In the genomic region with DNA sequence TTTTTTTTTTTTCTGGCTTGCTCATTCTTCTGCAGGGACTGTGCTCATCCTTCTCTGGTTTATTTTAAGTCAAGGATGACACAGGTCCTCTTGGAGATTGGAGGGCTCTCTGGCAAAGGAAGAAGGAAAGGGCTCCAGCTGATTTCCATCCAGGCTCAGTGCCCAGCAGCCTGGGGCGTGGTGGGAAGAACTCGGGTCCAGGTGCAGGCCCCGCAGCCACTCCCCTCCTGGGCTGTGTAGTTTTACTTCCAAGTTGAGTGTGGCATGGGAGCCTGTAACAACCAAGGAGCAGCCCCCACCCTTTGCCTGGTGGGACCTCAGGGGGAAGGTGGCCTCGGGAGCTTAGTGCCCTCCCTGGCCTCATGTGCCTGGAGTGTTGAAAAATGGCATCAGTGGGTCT, we compare ENCODE assay signal across 1 cellular context.
TF ChIP-seq lines count a peak whose summit lies in the region.

No MANE protein-coding gene starts in this region.

TF ChIP-seq in H1, 55 proteins besides CTCF, POLR2A, EP300 and RAD21:
- TF ChIP-seq RBBP5 (IDR thresholded peaks at IDR 0.05; ENCODE audit: borderline replicate concordance, low read depth, low read length) (no peak), CBX8 (IDR thresholded peaks at IDR 0.05; ENCODE audit: borderline replicate concordance, low read depth, low read length) (no peak), POU5F1 (IDR thresholded peaks at IDR 0.05; ENCODE audit: low read depth, low read length) (no peak), ZNF274 (IDR thresholded peaks at IDR 0.05; ENCODE audit: borderline replicate concordance, extremely low read depth, low read length) (no peak), SAP30 (IDR thresholded peaks at IDR 0.05; ENCODE audit: insufficient read depth, insufficient replicate concordance, low read length) (no peak), SP2 (IDR thresholded peaks at IDR 0.05; ENCODE audit: low read length) (no peak), CTBP2 (IDR thresholded peaks at IDR 0.05; ENCODE audit: borderline replicate concordance, insufficient read depth, insufficient read length, low read length) (no peak), SIX5 (IDR thresholded peaks at IDR 0.05; ENCODE audit: low read depth, low read length) (no peak), JUN (IDR thresholded peaks at IDR 0.05; ENCODE audit: low read depth, low read length) (no peak), SUZ12 (IDR thresholded peaks at IDR 0.05; ENCODE audit: low read length) (no peak), HDAC6 (IDR thresholded peaks at IDR 0.05; ENCODE audit: low read depth, low read length) (no peak), TCF12 (IDR thresholded peaks at IDR 0.05; ENCODE audit: low read depth, low read length) (no peak), FOSL1 (IDR thresholded peaks at IDR 0.05; ENCODE audit: insufficient read depth, low read depth, low read length) (no peak)
- TF ChIP-seq, protein P1, sequence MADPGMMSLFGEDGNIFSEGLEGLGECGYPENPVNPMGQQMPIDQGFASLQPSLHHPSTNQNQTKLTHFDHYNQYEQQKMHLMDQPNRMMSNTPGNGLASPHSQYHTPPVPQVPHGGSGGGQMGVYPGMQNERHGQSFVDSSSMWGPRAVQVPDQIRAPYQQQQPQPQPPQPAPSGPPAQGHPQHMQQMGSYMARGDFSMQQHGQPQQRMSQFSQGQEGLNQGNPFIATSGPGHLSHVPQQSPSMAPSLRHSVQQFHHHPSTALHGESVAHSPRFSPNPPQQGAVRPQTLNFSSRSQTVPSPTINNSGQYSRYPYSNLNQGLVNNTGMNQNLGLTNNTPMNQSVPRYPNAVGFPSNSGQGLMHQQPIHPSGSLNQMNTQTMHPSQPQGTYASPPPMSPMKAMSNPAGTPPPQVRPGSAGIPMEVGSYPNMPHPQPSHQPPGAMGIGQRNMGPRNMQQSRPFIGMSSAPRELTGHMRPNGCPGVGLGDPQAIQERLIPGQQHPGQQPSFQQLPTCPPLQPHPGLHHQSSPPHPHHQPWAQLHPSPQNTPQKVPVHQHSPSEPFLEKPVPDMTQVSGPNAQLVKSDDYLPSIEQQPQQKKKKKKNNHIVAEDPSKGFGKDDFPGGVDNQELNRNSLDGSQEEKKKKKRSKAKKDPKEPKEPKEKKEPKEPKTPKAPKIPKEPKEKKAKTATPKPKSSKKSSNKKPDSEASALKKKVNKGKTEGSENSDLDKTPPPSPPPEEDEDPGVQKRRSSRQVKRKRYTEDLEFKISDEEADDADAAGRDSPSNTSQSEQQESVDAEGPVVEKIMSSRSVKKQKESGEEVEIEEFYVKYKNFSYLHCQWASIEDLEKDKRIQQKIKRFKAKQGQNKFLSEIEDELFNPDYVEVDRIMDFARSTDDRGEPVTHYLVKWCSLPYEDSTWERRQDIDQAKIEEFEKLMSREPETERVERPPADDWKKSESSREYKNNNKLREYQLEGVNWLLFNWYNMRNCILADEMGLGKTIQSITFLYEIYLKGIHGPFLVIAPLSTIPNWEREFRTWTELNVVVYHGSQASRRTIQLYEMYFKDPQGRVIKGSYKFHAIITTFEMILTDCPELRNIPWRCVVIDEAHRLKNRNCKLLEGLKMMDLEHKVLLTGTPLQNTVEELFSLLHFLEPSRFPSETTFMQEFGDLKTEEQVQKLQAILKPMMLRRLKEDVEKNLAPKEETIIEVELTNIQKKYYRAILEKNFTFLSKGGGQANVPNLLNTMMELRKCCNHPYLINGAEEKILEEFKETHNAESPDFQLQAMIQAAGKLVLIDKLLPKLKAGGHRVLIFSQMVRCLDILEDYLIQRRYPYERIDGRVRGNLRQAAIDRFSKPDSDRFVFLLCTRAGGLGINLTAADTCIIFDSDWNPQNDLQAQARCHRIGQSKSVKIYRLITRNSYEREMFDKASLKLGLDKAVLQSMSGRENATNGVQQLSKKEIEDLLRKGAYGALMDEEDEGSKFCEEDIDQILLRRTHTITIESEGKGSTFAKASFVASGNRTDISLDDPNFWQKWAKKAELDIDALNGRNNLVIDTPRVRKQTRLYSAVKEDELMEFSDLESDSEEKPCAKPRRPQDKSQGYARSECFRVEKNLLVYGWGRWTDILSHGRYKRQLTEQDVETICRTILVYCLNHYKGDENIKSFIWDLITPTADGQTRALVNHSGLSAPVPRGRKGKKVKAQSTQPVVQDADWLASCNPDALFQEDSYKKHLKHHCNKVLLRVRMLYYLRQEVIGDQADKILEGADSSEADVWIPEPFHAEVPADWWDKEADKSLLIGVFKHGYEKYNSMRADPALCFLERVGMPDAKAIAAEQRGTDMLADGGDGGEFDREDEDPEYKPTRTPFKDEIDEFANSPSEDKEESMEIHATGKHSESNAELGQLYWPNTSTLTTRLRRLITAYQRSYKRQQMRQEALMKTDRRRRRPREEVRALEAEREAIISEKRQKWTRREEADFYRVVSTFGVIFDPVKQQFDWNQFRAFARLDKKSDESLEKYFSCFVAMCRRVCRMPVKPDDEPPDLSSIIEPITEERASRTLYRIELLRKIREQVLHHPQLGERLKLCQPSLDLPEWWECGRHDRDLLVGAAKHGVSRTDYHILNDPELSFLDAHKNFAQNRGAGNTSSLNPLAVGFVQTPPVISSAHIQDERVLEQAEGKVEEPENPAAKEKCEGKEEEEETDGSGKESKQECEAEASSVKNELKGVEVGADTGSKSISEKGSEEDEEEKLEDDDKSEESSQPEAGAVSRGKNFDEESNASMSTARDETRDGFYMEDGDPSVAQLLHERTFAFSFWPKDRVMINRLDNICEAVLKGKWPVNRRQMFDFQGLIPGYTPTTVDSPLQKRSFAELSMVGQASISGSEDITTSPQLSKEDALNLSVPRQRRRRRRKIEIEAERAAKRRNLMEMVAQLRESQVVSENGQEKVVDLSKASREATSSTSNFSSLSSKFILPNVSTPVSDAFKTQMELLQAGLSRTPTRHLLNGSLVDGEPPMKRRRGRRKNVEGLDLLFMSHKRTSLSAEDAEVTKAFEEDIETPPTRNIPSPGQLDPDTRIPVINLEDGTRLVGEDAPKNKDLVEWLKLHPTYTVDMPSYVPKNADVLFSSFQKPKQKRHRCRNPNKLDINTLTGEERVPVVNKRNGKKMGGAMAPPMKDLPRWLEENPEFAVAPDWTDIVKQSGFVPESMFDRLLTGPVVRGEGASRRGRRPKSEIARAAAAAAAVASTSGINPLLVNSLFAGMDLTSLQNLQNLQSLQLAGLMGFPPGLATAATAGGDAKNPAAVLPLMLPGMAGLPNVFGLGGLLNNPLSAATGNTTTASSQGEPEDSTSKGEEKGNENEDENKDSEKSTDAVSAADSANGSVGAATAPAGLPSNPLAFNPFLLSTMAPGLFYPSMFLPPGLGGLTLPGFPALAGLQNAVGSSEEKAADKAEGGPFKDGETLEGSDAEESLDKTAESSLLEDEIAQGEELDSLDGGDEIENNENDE (IDR thresholded peaks at IDR 0.05; ENCODE audit: insufficient replicate concordance, low read length) = no peak
